Comparison of ENCODE assay signal across 1 cellular context in genomic region chr1:92831762-92832536, GRCh38.
TF ChIP-seq lines count a peak whose summit lies in the region.

Gene RPL5, plus strand, starts transcription at chr1:92832040. Its CDS starts 75 bp downstream, at chr1:92832115.

TF ChIP-seq in HepG2, 621 proteins besides CTCF, POLR2A, EP300 and RAD21 (continued from another document and continues in another):
- TF ChIP-seq ZNF839 (CRISPR knock-in tag; IDR thresholded peaks at IDR 0.05; ENCODE audit: borderline replicate concordance), result peak; percentile 51; the same call in 1 of the 2 replicates
- peak; percentile 52; the same call in 1 of the 2 replicates for TF ChIP-seq ZNF552 (CRISPR knock-in tag; IDR thresholded peaks at IDR 0.05; ENCODE audit: borderline replicate concordance)
- no peak for TF ChIP-seq ZUFSP (CRISPR knock-in tag; IDR thresholded peaks at IDR 0.05; ENCODE audit: borderline replicate concordance)
- TF ChIP-seq ZNF639 (CRISPR knock-in tag; conservative IDR thresholded peaks at IDR 0.05), result peak; percentile 72; the same call in 1 of the 2 replicates
- no peak for TF ChIP-seq ZNF18 (CRISPR knock-in tag; IDR thresholded peaks at IDR 0.05; ENCODE audit: insufficient replicate concordance)
- TF ChIP-seq ZNF841 (CRISPR knock-in tag; IDR thresholded peaks at IDR 0.05; ENCODE audit: borderline replicate concordance), result peak; percentile 57; the same call in 1 of the 2 replicates
- peak; percentile 98 for TF ChIP-seq ZNF33B (CRISPR knock-in tag; IDR thresholded peaks at IDR 0.05)
- 0 out of 2 replicates have a peak, but pooled peaks have one; percentile 14 for TF ChIP-seq MNT (IDR thresholded peaks at IDR 0.05)
- TF ChIP-seq MXD3 (CRISPR knock-in tag; IDR thresholded peaks at IDR 0.05), result peak; percentile 89
- TF ChIP-seq HOXA5 (CRISPR knock-in tag; IDR thresholded peaks at IDR 0.05), result peak; percentile 97
- peak; percentile 47; the same call in 1 of the 2 replicates for TF ChIP-seq NR2F2 (IDR thresholded peaks at IDR 0.05; ENCODE audit: borderline replicate concordance, low read depth)
- no peak for TF ChIP-seq ZKSCAN1 (IDR thresholded peaks at IDR 0.05; ENCODE audit: low read length)
- peak; percentile 98 for TF ChIP-seq GMEB2 (CRISPR knock-in tag; IDR thresholded peaks at IDR 0.05; ENCODE audit: low read depth)
- peak; percentile 73; the same call in 1 of the 2 replicates for TF ChIP-seq PRDM10 (CRISPR knock-in tag; IDR thresholded peaks at IDR 0.05; ENCODE audit: low read depth)
- TF ChIP-seq SKI (IDR thresholded peaks at IDR 0.05; ENCODE audit: partially characterized antibody), result peak; percentile 61
- 0 out of 2 replicates have a peak, but pooled peaks have one; percentile 29 for TF ChIP-seq NR2F6 (IDR thresholded peaks at IDR 0.05)
- peak; percentile 61 for TF ChIP-seq NR2F6 (CRISPR knock-in tag; IDR thresholded peaks at IDR 0.05)
- TF ChIP-seq MTA1 (CRISPR knock-in tag; IDR thresholded peaks at IDR 0.05; ENCODE audit: borderline replicate concordance), result peak; percentile 87; the same call in 1 of the 2 replicates
- no peak for TF ChIP-seq ZNF644 (CRISPR knock-in tag; IDR thresholded peaks at IDR 0.05; ENCODE audit: low read depth)
- TF ChIP-seq HOXA3 (CRISPR knock-in tag; IDR thresholded peaks at IDR 0.05), result peak; percentile 95
- peak; percentile 71; the same call in 1 of the 2 replicates for TF ChIP-seq ZBTB3 (CRISPR knock-in tag; IDR thresholded peaks at IDR 0.05; ENCODE audit: borderline replicate concordance, low read depth)
- TF ChIP-seq ELK4 (CRISPR knock-in tag; IDR thresholded peaks at IDR 0.05; ENCODE audit: borderline replicate concordance), result no peak
- TF ChIP-seq FOSL1 (CRISPR knock-in tag; IDR thresholded peaks at IDR 0.05; ENCODE audit: borderline replicate concordance), result no peak
- TF ChIP-seq ZNF383 (CRISPR knock-in tag; IDR thresholded peaks at IDR 0.05; ENCODE audit: borderline replicate concordance), result no peak
- peak; percentile 82; the same call in 1 of the 2 replicates for TF ChIP-seq RFXANK (CRISPR knock-in tag; IDR thresholded peaks at IDR 0.05)
- peak; percentile 94 for TF ChIP-seq MXD4 (CRISPR knock-in tag; IDR thresholded peaks at IDR 0.05)
- peak; percentile 94 for TF ChIP-seq ZC3H13 (CRISPR knock-in tag; IDR thresholded peaks at IDR 0.05)
- TF ChIP-seq THRA (CRISPR knock-in tag; IDR thresholded peaks at IDR 0.05; ENCODE audit: borderline replicate concordance), result peak; percentile 78
- TF ChIP-seq DMAP1 (CRISPR knock-in tag; IDR thresholded peaks at IDR 0.05), result peak; percentile 100
- TF ChIP-seq SOX5 (CRISPR knock-in tag; IDR thresholded peaks at IDR 0.05; ENCODE audit: borderline replicate concordance), result peak; percentile 64; the same call in 1 of the 2 replicates
- no peak for TF ChIP-seq USF2 (IDR thresholded peaks at IDR 0.05; ENCODE audit: low read depth, low read length)
- no peak; the same call in 1 of the 2 replicates for TF ChIP-seq USF2 (CRISPR knock-in tag; IDR thresholded peaks at IDR 0.05; ENCODE audit: borderline replicate concordance)
- no peak for TF ChIP-seq ZFP36 (IDR thresholded peaks at IDR 0.05; ENCODE audit: borderline replicate concordance, low read depth, low read length, partially characterized antibody)
- peak; percentile 84 for TF ChIP-seq CREB3 (CRISPR knock-in tag; IDR thresholded peaks at IDR 0.05)
- TF ChIP-seq ZNF784 (CRISPR knock-in tag; IDR thresholded peaks at IDR 0.05; ENCODE audit: borderline replicate concordance), result peak; percentile 93
- peak; percentile 97 for TF ChIP-seq ZNF607 (CRISPR knock-in tag; IDR thresholded peaks at IDR 0.05; ENCODE audit: borderline replicate concordance)
- TF ChIP-seq ZNF563 (CRISPR knock-in tag; IDR thresholded peaks at IDR 0.05), result peak; percentile 98
- TF ChIP-seq ZNF556 (CRISPR knock-in tag; IDR thresholded peaks at IDR 0.05; ENCODE audit: borderline replicate concordance), result peak; percentile 89; the same call in 1 of the 2 replicates
- TF ChIP-seq CHCHD3 (CRISPR knock-in tag; IDR thresholded peaks at IDR 0.05), result 0 out of 2 replicates have a peak, but pooled peaks have one; percentile 38
- no peak for TF ChIP-seq THYN1 (CRISPR knock-in tag; IDR thresholded peaks at IDR 0.05; ENCODE audit: borderline replicate concordance, low read depth)
- no peak for TF ChIP-seq ZNF138 (CRISPR knock-in tag; IDR thresholded peaks at IDR 0.05; ENCODE audit: low read depth)
